26 cellular contexts compared by ENCODE assay signal in the genomic region with DNA sequence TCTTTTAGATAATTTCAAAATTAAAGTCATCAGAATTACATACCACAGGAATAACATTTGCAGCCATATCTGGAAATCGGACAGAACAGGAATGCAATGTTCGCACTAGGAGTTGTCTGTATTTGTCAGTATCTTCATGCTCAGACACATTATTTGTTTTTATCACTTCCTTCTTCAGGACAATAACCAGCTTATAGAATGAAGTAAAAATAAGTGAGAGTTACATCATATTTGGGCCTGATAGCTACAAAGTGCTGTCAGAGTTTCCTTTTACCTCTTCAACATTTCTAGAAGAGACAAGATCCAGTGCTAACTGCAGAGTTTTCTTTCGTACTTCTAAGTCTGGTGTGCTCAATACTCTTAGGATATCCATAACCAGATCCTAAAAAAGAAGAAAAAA. TPM values are rescaled to one million over a fixed set of nuclear protein-coding genes. Genes with fewer than 3 reads are reported as not detected.
DNase-seq lines count a peak whose midpoint lies in the region; ATAC-seq and TF ChIP-seq lines count a peak whose summit lies in the region.
"Had no signal": no experiment of that assay in that cellular context is flagged by ENCODE, and none has a peak within 500 bp of the region (broad histone marks: within the 10 kb centered on the region; RNA-seq: fewer than 3 reads in every experiment).

No MANE protein-coding gene starts in this region.

- H3K9me3 Mint-ChIP-seq in Calu3 (ENCODE audit: low read depth, unreplicated experiment): no peaks in the 10 kb centered on the region
- H3K9me3 Mint-ChIP-seq in chondrocyte (ENCODE audit: low read depth): no peaks in the 10 kb centered on the region
- H3K9me3 Mint-ChIP-seq: activated B cell treated with CpG ODN at 0.5 μM for 24 hours, natural killer cell had no signal

- H3K27me3 ChIP-seq in RWPE2 (ENCODE audit: insufficient read depth, poor library complexity, severe bottlenecking): no peaks in the 10 kb centered on the region
- H3K27me3 ChIP-seq: BLaER1, esophagus muscularis mucosa, pancreas, SJSA1 had no signal

- intact Hi-C loops in Calu3 (cut with micrococcal nuclease; ENCODE audit: unreplicated experiment): no loop called here

- H3K36me3 ChIP-seq in RWPE2 (ENCODE audit: low read depth): peaks cover 98% of the 10 kb centered on the region

- H3K9me3 ChIP-seq in RWPE2 (ENCODE audit: severe bottlenecking): no peaks in the 10 kb centered on the region
- H3K9me3 ChIP-seq: BLaER1, esophagus muscularis mucosa, pancreas, SJSA1 had no signal

- no TSS peak for BruUV-seq in Calu3 (replicated peaks; lab: Mats Ljungman, UMichigan)

- H3K27ac Mint-ChIP-seq in Calu3 (ENCODE audit: unreplicated experiment): peak overlapping the region; percentile 30
- peak overlapping the region; percentile 77 for H3K27ac Mint-ChIP-seq in chondrocyte (ENCODE audit: unreplicated experiment)
- H3K27ac Mint-ChIP-seq: activated B cell treated with CpG ODN at 0.5 μM for 24 hours had no signal

- CTCF ChIA-PET in Calu3 (lab: Charles Lee): no interaction called here

- no peaks in the 10 kb centered on the region for H3K4me1 Mint-ChIP-seq in Calu3 (ENCODE audit: low read depth, unreplicated experiment)
- H3K4me1 Mint-ChIP-seq in chondrocyte (ENCODE audit: low read depth): peaks cover 23% of the 10 kb centered on the region
- H3K4me1 Mint-ChIP-seq: activated B cell treated with CpG ODN at 0.5 μM for 24 hours had no signal

- ATAC-seq in RWPE2 (ENCODE audit: low read depth): no peak
- ATAC-seq in HG03196 (IDR thresholded peaks at IDR 0.05; ENCODE audit: unreplicated experiment): no peak
- ATAC-seq: left cardiac atrium, natural killer cell, pancreas, PC-3, right cardiac atrium had no signal

- TF ChIP-seq CTCF in AG10803 (conservative IDR thresholded peaks at IDR 0.05; ENCODE audit: low read length) (no peak), Calu3 (IDR thresholded peaks at IDR 0.05; ENCODE audit: unreplicated experiment) (no peak), RWPE2 (IDR thresholded peaks at IDR 0.05; ENCODE audit: poor library complexity, severe bottlenecking) (no peak), chondrocyte (IDR thresholded peaks at IDR 0.05) (no peak), GM10266 (IDR thresholded peaks at IDR 0.05; ENCODE audit: control insufficient read depth, insufficient read depth, low read depth, missing control alignments) (no peak)

- DNase-seq in AG10803 (ENCODE audit: low read depth) (peak; percentile 17), Calu3 (no peak), RWPE2 (ENCODE audit: low spot score) (no peak), chondrocyte (ENCODE audit: low spot score) (no peak), activated gamma-delta T cell treated with Interleukin-2 at 50 U/mL for 16 hours (no peak), hypothalamus (lab: John Stamatoyannopoulos, UW) (no peak), GM10266 (ENCODE audit: extremely low spot score) (no peak)
- DNase-seq: activated B cell treated with CpG ODN at 0.5 μM for 24 hours; activated CD8-positive, alpha-beta memory T cell treated with anti-CD3 and anti-CD28 coated beads for 24 hours; activated effector memory CD4-positive, alpha-beta T cell treated with anti-CD3 and anti-CD28 coated beads, Interleukin-2, amount 50 U/mL, for 16 hours; anterior cingulate cortex; cerebellar nuclear complex; effector CD4-positive, alpha-beta T cell; left cardiac atrium; natural killer cell; NCI-H146; NCI-H2171 treated with DMSO at 0.1 percent for 48 hours; pancreas; PC-3; right cardiac atrium; substantia nigra had no signal

- H3K36me3 Mint-ChIP-seq in Calu3 (ENCODE audit: insufficient read depth, unreplicated experiment) (peaks cover 53% of the 10 kb centered on the region), chondrocyte (ENCODE audit: low read depth) (peaks cover 45% of the 10 kb centered on the region)

- peak overlapping the region; percentile 19 for H3K27ac ChIP-seq in RWPE2 (ENCODE audit: poor library complexity, severe bottlenecking)
- H3K27ac ChIP-seq: BLaER1, esophagus muscularis mucosa, HL-60, pancreas, SJSA1 had no signal

- H3K4me1 ChIP-seq in RWPE2 (ENCODE audit: insufficient read depth, poor library complexity, severe bottlenecking): peaks cover 13% of the 10 kb centered on the region
- H3K4me1 ChIP-seq: BLaER1, pancreas, SJSA1 had no signal

- H3K4me3 Mint-ChIP-seq in Calu3 (ENCODE audit: low read depth, unreplicated experiment) (no peak overlapping the region), chondrocyte (ENCODE audit: unreplicated experiment) (no peak overlapping the region)
- H3K4me3 Mint-ChIP-seq: activated B cell treated with CpG ODN at 0.5 μM for 24 hours, natural killer cell had no signal

- H3K4me3 ChIP-seq in AG10803 (ENCODE audit: low read length) (no peak overlapping the region), RWPE2 (ENCODE audit: severe bottlenecking) (no peak overlapping the region)
- H3K4me3 ChIP-seq: BLaER1, esophagus muscularis mucosa, pancreas, SJSA1 had no signal

- H3K27me3 Mint-ChIP-seq in Calu3 (ENCODE audit: unreplicated experiment) (no peaks in the 10 kb centered on the region), chondrocyte (ENCODE audit: low read depth) (no peaks in the 10 kb centered on the region)
- H3K27me3 Mint-ChIP-seq: activated B cell treated with CpG ODN at 0.5 μM for 24 hours had no signal

RNA-seq across cellular contexts. Expression of gene COPB1, which starts 18.9 kb away (rescaled TPM):
- total RNA-seq in Calu3 (2022) (92.1 and 95.5 TPM in 2 replicates), chondrocyte (168 to 194 TPM (median 170 TPM) in 3 replicates)

RNA-seq across cellular contexts. Expression of gene PSMA1, which starts 39.5 kb away (rescaled TPM):
- 187 and 205 TPM in 2 replicates for total RNA-seq in Calu3 (2022)
- total RNA-seq in chondrocyte: 122 to 163 TPM (median 124 TPM) in 3 replicates
